8 cellular contexts compared by ENCODE assay signal in genomic region chr22:20569059-20570058, GRCh38.
A peak's percentile ranks its signal among the peaks of the same experiment; 100 is the strongest.
DNase-seq lines count a peak whose midpoint lies in the region; ATAC-seq lines count a peak whose summit lies in the region.

No MANE protein-coding gene starts in this region.

- H3K4me1 ChIP-seq in CD8-positive, alpha-beta memory T cell (ENCODE audit: insufficient read depth, low read length): peaks cover 81% of the 10 kb centered on the region

- H3K36me3 Mint-ChIP-seq in CD8-positive, alpha-beta memory T cell: peaks cover 19 to 92% (median 21%) of the 10 kb centered on the region in 3 donors

- no peaks in the 10 kb centered on the region for H3K9me3 Mint-ChIP-seq in CD8-positive, alpha-beta memory T cell

- intact Hi-C loops in left ventricle myocardium superior (cut with micrococcal nuclease): no loop called here

- no peaks in the 10 kb centered on the region for H3K9me3 ChIP-seq in CD8-positive, alpha-beta memory T cell (ENCODE audit: low read length)

- peaks cover 83 to 92% (median 91%) of the 10 kb centered on the region in 3 donors for H3K4me1 Mint-ChIP-seq in CD8-positive, alpha-beta memory T cell

- CTCF ChIA-PET in CD8-positive, alpha-beta memory T cell (lab: Charles Lee): interaction anchor here (0.6 to 12.6 kb wide), 15 partner anchors 7 to 277 kb away, joined by 3 to 389 read pairs (median 4); partner anchors contain the start of gene MED15

- POLR2A ChIA-PET in CD8-positive, alpha-beta memory T cell (lab: Charles Lee): interaction anchor here (1.8 to 10.7 kb wide), 4 partner anchors 15 to 105 kb away, joined by 7 to 226 read pairs (median 16); partner anchors contain the start of gene MED15

- peaks cover 0 to 3% of the 10 kb centered on the region in 2 donors for H3K27me3 Mint-ChIP-seq in CD8-positive, alpha-beta memory T cell

- peak overlapping the region; percentile 26 for H3K27ac ChIP-seq in CD8-positive, alpha-beta memory T cell (ENCODE audit: low read depth, low read length)

- H3K27me3 ChIP-seq in CD8-positive, alpha-beta memory T cell (ENCODE audit: insufficient read depth, low read length, poor library complexity, severe bottlenecking): no peaks in the 10 kb centered on the region

- peak overlapping the region; percentile 94 to 100 (median 99) for H3K27ac Mint-ChIP-seq in CD8-positive, alpha-beta memory T cell

- peak overlapping the region; percentile 85 to 92 (median 89) for H3K4me3 Mint-ChIP-seq in CD8-positive, alpha-beta memory T cell

- ATAC-seq in left ventricle myocardium superior: peak; percentile 85

- H3K36me3 ChIP-seq in CD8-positive, alpha-beta memory T cell (ENCODE audit: insufficient read depth, low read length): peaks cover 72% of the 10 kb centered on the region

- H3K4me3 ChIP-seq in CD8-positive, alpha-beta memory T cell (ENCODE audit: low read length): peak overlapping the region; percentile 57

- DNase-seq in CD8-positive, alpha-beta memory T cell: peak; percentile 74 to 95 (median 94)
- DNase-seq in NK-92 treated with Interleukin-12 subunit alpha and Interleukin-12 subunit beta, amount 100 ng/mL, for 24 hours (lab: John Stamatoyannopoulos, UW): peak; percentile 66
- DNase-seq in activated naive CD4-positive, alpha-beta T cell treated with Interleukin-2 at 50 U/mL for 16 hours: peak; percentile 75
- DNase-seq in left ventricle myocardium superior (peak; percentile 78), GDM1 (lab: John Stamatoyannopoulos, UW) (no peak), midbrain (lab: John Stamatoyannopoulos, UW) (no peak), iPS-NIHi7 (ENCODE audit: extremely low spot score) (no peak)
- peak; percentile 75 for DNase-seq in stimulated activated CD4-positive, alpha-beta T cell treated with anti-CD3 and anti-CD28 coated beads, Interleukin-15, amount 100 ng/mL, for 24 hours

Comparison
In these comparisons a context has a peak if more than half of its experiments do, and no peak if none do; other contexts are left out.
1. DNase-seq: peak in CD8-positive, alpha-beta memory T cell (5 of 5), NK-92 treated with Interleukin-12 subunit alpha and Interleukin-12 subunit beta, amount 100 ng/mL, for 24 hours (single experiment), activated naive CD4-positive, alpha-beta T cell treated with Interleukin-2 at 50 U/mL for 16 hours (single experiment), left ventricle myocardium superior (single experiment) and stimulated activated CD4-positive, alpha-beta T cell treated with anti-CD3 and anti-CD28 coated beads, Interleukin-15, amount 100 ng/mL, for 24 hours (single experiment); none in GDM1 (single experiment), midbrain (single experiment) and iPS-NIHi7 (single experiment).